ENCODE assay signal across 19 cellular contexts in the genomic region with DNA sequence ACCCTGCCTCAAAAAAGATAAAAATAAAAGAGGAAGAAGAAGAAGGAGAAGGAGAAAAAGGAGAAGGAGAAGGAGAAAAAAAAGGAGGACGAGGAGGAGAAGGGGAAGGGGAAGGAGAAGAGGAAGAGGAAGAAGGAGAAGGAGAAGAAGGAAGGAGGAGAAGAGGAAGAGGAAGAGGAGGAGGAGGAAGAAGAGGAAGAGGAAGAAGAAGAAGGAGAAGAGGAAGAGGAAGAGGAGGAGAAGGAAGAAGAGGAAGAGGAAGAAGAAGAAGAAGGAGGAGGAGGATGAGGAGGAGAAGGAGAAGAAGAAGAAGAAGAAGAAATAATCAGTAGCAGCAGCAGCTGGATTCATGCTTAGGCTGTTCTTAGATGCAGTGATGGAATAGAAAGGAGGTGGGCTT.
"Had no signal": no experiment of that assay in that cellular context is flagged by ENCODE, and none has a peak within 500 bp of the region (broad histone marks: within the 10 kb centered on the region; RNA-seq: fewer than 3 reads in every experiment).

No MANE protein-coding gene starts in this region.

- H3K4me3 ChIP-seq: colonic mucosa, dorsolateral prefrontal cortex, esophagus muscularis mucosa, gastroesophageal sphincter, heart right ventricle, left lung, lower lobe of right lung, mucosa of descending colon had no signal

- H3K36me3 ChIP-seq: colonic mucosa, esophagus muscularis mucosa, gastroesophageal sphincter, heart right ventricle, left lung, lower lobe of right lung had no signal

- H3K4me3 Mint-ChIP-seq: mesothelial cell of epicardium had no signal

- H3K4me1 Mint-ChIP-seq: naive B cell had no signal

- H3K27ac ChIP-seq: colonic mucosa, dorsolateral prefrontal cortex, esophagus muscularis mucosa, foreskin keratinocyte, gastroesophageal sphincter, heart right ventricle, left lung, lower lobe of right lung had no signal

- H3K27me3 ChIP-seq: colonic mucosa, left lung had no signal

- ATAC-seq: foreskin keratinocyte, gastroesophageal sphincter, heart right ventricle, left cardiac atrium, left lung, left ventricle myocardium superior, lower lobe of right lung, mucosa of descending colon had no signal

- H3K9me3 Mint-ChIP-seq: mesothelial cell of epicardium had no signal

- H3K9me3 ChIP-seq: colonic mucosa, esophagus muscularis mucosa, gastroesophageal sphincter, heart right ventricle, left lung, lower lobe of right lung, mucosa of descending colon had no signal

- H3K36me3 Mint-ChIP-seq: mesothelial cell of epicardium, naive B cell had no signal

- DNase-seq: colonic mucosa; cortex of kidney; dermis blood vessel endothelial cell; dorsolateral prefrontal cortex; effector CD4-positive, alpha-beta T cell; effector memory CD4-positive, alpha-beta T cell; foreskin keratinocyte; heart right ventricle; hippocampal formation; left cardiac atrium; left lung; left ventricle myocardium superior; lower lobe of right lung; mesenchymal stem cell; mucosa of descending colon; naive B cell had no signal

- H3K4me1 ChIP-seq: colonic mucosa, esophagus muscularis mucosa, foreskin keratinocyte, gastroesophageal sphincter, heart right ventricle, left lung, lower lobe of right lung had no signal

- H3K27ac Mint-ChIP-seq: mesothelial cell of epicardium had no signal
